1 cellular context compared by ENCODE assay signal in the genomic region with DNA sequence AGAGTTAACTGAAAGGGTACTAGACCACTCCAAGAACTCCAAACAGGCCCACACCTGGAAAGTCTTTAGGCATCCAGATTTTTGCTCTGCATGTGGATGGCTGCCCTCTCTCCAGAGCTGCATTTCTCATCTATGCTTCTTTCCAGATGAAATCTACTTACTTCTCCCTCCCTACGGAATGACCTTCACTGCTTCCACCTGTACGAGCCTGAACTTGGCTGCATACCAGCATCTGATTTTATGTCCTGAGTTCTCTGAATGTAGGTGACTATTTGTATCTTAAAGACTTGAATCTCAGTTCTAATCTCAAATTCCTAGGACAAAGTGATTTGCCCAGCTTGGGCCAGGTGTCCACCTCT.
TF ChIP-seq lines count a peak whose summit lies in the region.

No MANE protein-coding gene starts in this region.

TF ChIP-seq in endothelial cell of umbilical vein, 7 proteins besides CTCF, POLR2A, EP300 and RAD21:
- TF ChIP-seq, protein P1, sequence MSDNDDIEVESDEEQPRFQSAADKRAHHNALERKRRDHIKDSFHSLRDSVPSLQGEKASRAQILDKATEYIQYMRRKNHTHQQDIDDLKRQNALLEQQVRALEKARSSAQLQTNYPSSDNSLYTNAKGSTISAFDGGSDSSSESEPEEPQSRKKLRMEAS (IDR thresholded peaks at IDR 0.05; ENCODE audit: insufficient read depth, insufficient read length), result no peak
- TF ChIP-seq POLR2AphosphoS5 (IDR thresholded peaks at IDR 0.05; ENCODE audit: insufficient read depth, low read depth, low read length) (no peak), JUN (IDR thresholded peaks at IDR 0.05; ENCODE audit: borderline replicate concordance, insufficient read depth, insufficient read length, low read depth) (no peak), EZH2 (IDR thresholded peaks at IDR 0.05; ENCODE audit: borderline replicate concordance, low read depth, low read length, severe bottlenecking) (no peak), GATA2 (IDR thresholded peaks at IDR 0.05; ENCODE audit: insufficient read depth, insufficient read length, low read depth, low read length) (no peak), MYC (IDR thresholded peaks at IDR 0.05; ENCODE audit: low read depth, low read length) (no peak), FOS (IDR thresholded peaks at IDR 0.05; ENCODE audit: borderline replicate concordance, insufficient read depth, low read length) (no peak)
